Comparison of ENCODE assay signal across 8 cellular contexts in the genomic region with DNA sequence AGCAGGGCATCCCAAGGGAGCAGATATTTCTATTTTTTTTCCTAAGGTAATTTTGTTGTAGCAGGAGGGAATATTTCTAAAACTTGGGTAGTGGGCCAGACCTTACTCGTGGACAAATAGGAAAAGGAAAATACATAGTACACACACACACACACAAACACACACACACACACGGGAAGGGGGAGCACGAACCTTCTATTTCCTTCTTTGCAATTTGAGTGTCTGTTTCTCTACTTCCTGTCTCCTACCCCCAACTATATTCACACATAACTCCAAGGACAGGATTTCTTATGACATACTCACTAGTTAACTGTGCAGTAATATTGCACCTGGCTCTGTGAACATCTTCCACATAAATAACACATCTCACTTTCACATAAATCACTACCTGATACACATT.
DNase-seq lines count a peak whose midpoint lies in the region; ATAC-seq and TF ChIP-seq lines count a peak whose summit lies in the region.

No MANE protein-coding gene starts in this region.

- peaks cover 65 to 75% (median 69%) of the 10 kb centered on the region in 10 experiments for H3K4me1 ChIP-seq in BLaER1 treated with 17β-estradiol and CSF1 and Interleukin-3, amounts not matched to agents 10 nM and 100 nM

- peak overlapping the region; percentile 56 for H3K27ac Mint-ChIP-seq in central memory CD8-positive, alpha-beta T cell (ENCODE audit: low read depth)
- peak overlapping the region; percentile 95 to 99 (median 96) for H3K27ac Mint-ChIP-seq in nephron

- peak overlapping the region; percentile 83 to 99 (median 96) for H3K9ac ChIP-seq in BLaER1 treated with 17β-estradiol and CSF1 and Interleukin-3, amounts not matched to agents 10 nM and 100 nM

- no peaks in the 10 kb centered on the region for H3K9me3 Mint-ChIP-seq in central memory CD8-positive, alpha-beta T cell
- no peaks in the 10 kb centered on the region for H3K9me3 Mint-ChIP-seq in nephron

- H3K36me3 ChIP-seq in BLaER1 treated with 17β-estradiol and CSF1 and Interleukin-3, amounts not matched to agents 10 nM and 100 nM, result peaks cover 10 to 19% (median 13%) of the 10 kb centered on the region in 11 experiments

- H3K4me3 ChIP-seq in BLaER1 treated with 17β-estradiol and CSF1 and Interleukin-3, amounts not matched to agents 10 nM and 100 nM, result peak overlapping the region; percentile 86 to 95 (median 90)

- no peak for TF ChIP-seq CTCF in nephron (IDR thresholded peaks at IDR 0.05; ENCODE audit: unreplicated experiment in 3 of 3)

- H3K4me2 ChIP-seq in BLaER1 treated with 17β-estradiol and CSF1 and Interleukin-3, amounts not matched to agents 10 nM and 100 nM, result peak overlapping the region; percentile 95 to 100 (median 97)

- H3K27ac ChIP-seq in BLaER1 treated with 17β-estradiol and CSF1 and Interleukin-3, amounts not matched to agents 10 nM and 100 nM, result peak overlapping the region; percentile 59 to 98 (median 92)

- H3K4me1 Mint-ChIP-seq in central memory CD8-positive, alpha-beta T cell, result peaks cover 80% of the 10 kb centered on the region
- H3K4me1 Mint-ChIP-seq in nephron, result peaks cover 65% of the 10 kb centered on the region

- ATAC-seq in central memory CD8-positive, alpha-beta T cell (replicated peaks; ENCODE audit: extremely low read depth, poor library complexity, severe bottlenecking), result no peak
- ATAC-seq in HG03565 (IDR thresholded peaks at IDR 0.05; ENCODE audit: unreplicated experiment), result no peak
- ATAC-seq in GM21515 (IDR thresholded peaks at IDR 0.05; ENCODE audit: unreplicated experiment), result no peak

- no peaks in the 10 kb centered on the region for H3K27me3 Mint-ChIP-seq in central memory CD8-positive, alpha-beta T cell
- H3K27me3 Mint-ChIP-seq in nephron (ENCODE audit: low read depth), result no peaks in the 10 kb centered on the region

- H3K9me3 ChIP-seq in BLaER1 treated with 17β-estradiol and CSF1 and Interleukin-3, amounts not matched to agents 10 nM and 100 nM (replicated peaks in 1 of 11), result no peaks in the 10 kb centered on the region

- peak overlapping the region; percentile 91 for H3K4me3 Mint-ChIP-seq in central memory CD8-positive, alpha-beta T cell
- H3K4me3 Mint-ChIP-seq in nephron, result peak overlapping the region; percentile 92 to 98 (median 97)

- peak; percentile 86 to 87 for DNase-seq in Kasumi-1 (lab: John Stamatoyannopoulos, UW)
- DNase-seq in central memory CD8-positive, alpha-beta T cell (ENCODE audit: low spot score in 2 of 2), result no peak
- DNase-seq in amygdala (lab: John Stamatoyannopoulos, UW), result no peak
- DNase-seq in iPS-NIHi11 (ENCODE audit: low spot score), result no peak

- H4K20me1 ChIP-seq in BLaER1 treated with 17β-estradiol and CSF1 and Interleukin-3, amounts not matched to agents 10 nM and 100 nM, result peaks cover 35 to 73% (median 36%) of the 10 kb centered on the region in 11 experiments

- no peaks in the 10 kb centered on the region for H3K27me3 ChIP-seq in BLaER1 treated with 17β-estradiol and CSF1 and Interleukin-3, amounts not matched to agents 10 nM and 100 nM

- peaks cover 22% of the 10 kb centered on the region for H3K36me3 Mint-ChIP-seq in central memory CD8-positive, alpha-beta T cell (ENCODE audit: insufficient read depth)
- H3K36me3 Mint-ChIP-seq in nephron (ENCODE audit: low read depth), result peaks cover 18% of the 10 kb centered on the region

Comparison
In these comparisons a context has a peak if more than half of its experiments do, and no peak if none do; other contexts are left out.
1. DNase-seq: peak in Kasumi-1 (2 of 2); none in central memory CD8-positive, alpha-beta T cell (0 of 2), amygdala (0 of 56) and iPS-NIHi11 (single experiment).